20 cellular contexts compared by ENCODE assay signal in genomic region chr5:65967288-65968066, GRCh38. TPM values are rescaled to one million over a fixed set of nuclear protein-coding genes. Genes with fewer than 3 reads are reported as not detected.
DNase-seq lines count a peak whose midpoint lies in the region; ATAC-seq and TF ChIP-seq lines count a peak whose summit lies in the region.
"Had no signal": no experiment of that assay in that cellular context is flagged by ENCODE, and none has a peak within 500 bp of the region (broad histone marks: within the 10 kb centered on the region; RNA-seq: fewer than 3 reads in every experiment).

No MANE protein-coding gene starts in this region.

- DNase-seq in Right ventricle myocardium superior (no peak), left cardiac atrium (no peak), IMR-90 (peak; percentile 19), erythroblast (lab: John Stamatoyannopoulos, UW) (peak; percentile 75 to 94), progenitor cell of endocrine pancreas (ENCODE audit: low spot score, unreplicated experiment) (no peak), NCI-H526 (lab: John Stamatoyannopoulos, UW) (no peak), NCI-H128 (lab: John Stamatoyannopoulos, UW; ENCODE audit: unreplicated experiment) (no peak)
- DNase-seq: activated CD4-positive, alpha-beta T cell treated with anti-CD3 and anti-CD28 coated beads, Interleukin-2, amount 50 U/mL, for 4 hours; anterior cingulate cortex; GF-D8; KBM-7; NCI-H69; pancreas; PC-9; SK-N-SH; stimulated activated CD4-positive, alpha-beta T cell treated with anti-CD3 and anti-CD28 coated beads, Interleukin-4, amount 100 ng/mL, for 1 hour had no signal

- H2BK120ac ChIP-seq in IMR-90 (ENCODE audit: low read depth, low read length): no peak overlapping the region

- H3K9me3 ChIP-seq in IMR-90 (ENCODE audit: control insufficient read depth, insufficient read depth, low read length): no peaks in the 10 kb centered on the region
- H3K9me3 ChIP-seq: gastroesophageal sphincter, pancreas, SK-N-SH, suprapubic skin had no signal

- no peak for TF ChIP-seq RAD21 in IMR-90 (IDR thresholded peaks at IDR 0.05; ENCODE audit: low read length)

- CTCF ChIA-PET in IMR-90 (lab: Yijun Ruan, JAX): interaction anchor here (0.6 kb wide), 1 partner anchor 11 kb away, joined by 3 read pairs; no protein-coding TSS in a partner anchor

- no peak overlapping the region for H3K4me3 Mint-ChIP-seq in progenitor cell of endocrine pancreas (ENCODE audit: low read depth)

- dilution Hi-C loops in IMR-90 (cut with HindIII; ENCODE audit: low sequenced_read_pairs, unreplicated experiment): no loop called here

- H3K4me1 Mint-ChIP-seq in progenitor cell of endocrine pancreas (ENCODE audit: low read depth): peaks cover 15% of the 10 kb centered on the region

- BruUV-seq in IMR-90 (replicated peaks; lab: Mats Ljungman, UMichigan): no TSS peak

- H2AK5ac ChIP-seq in IMR-90 (ENCODE audit: low read depth, low read length): no peak overlapping the region

- 0 out of 2 replicates have a peak overlapping the region, but pooled peaks have one; percentile 18 for H3K23ac ChIP-seq in IMR-90 (ENCODE audit: low read depth, low read length)

- H4K91ac ChIP-seq in IMR-90 (ENCODE audit: insufficient read depth, low read depth, low read length): no peak overlapping the region

- intact Hi-C loops in Right ventricle myocardium superior (cut with DNase I): no loop called here
- intact Hi-C loops in left cardiac atrium (cut with DNase I): no loop called here
- intact Hi-C loops in IMR-90 (cut with micrococcal nuclease): no loop called here

- 0 out of 2 replicates have a peak, but pooled peaks cover 2% of the 10 kb centered on the region for H3K36me3 ChIP-seq in IMR-90 (ENCODE audit: control insufficient read depth, insufficient read depth, low read length)
- H3K36me3 ChIP-seq: gastroesophageal sphincter, pancreas, suprapubic skin had no signal

- H3K9me1 ChIP-seq in IMR-90 (ENCODE audit: insufficient read depth, low read length): peaks cover 14% of the 10 kb centered on the region

- no peak overlapping the region for H3K4me2 ChIP-seq in IMR-90 (ENCODE audit: low read depth, low read length)
- H3K4me2 ChIP-seq: PC-9, SK-N-SH had no signal

- TF ChIP-seq POLR2A in IMR-90 (IDR thresholded peaks at IDR 0.05; ENCODE audit: low read depth, low read length): no peak
- TF ChIP-seq POLR2A in erythroblast (IDR thresholded peaks at IDR 0.05; ENCODE audit: low read length): peak; percentile 50

- H3K79me1 ChIP-seq in IMR-90 (ENCODE audit: low read depth in 1 of 2, low read length in 2 of 2): peaks cover 11 to 74% of the 10 kb centered on the region in 2 experiments; a peak in 3 of 4 replicates

- no peak for TF ChIP-seq CTCF in IMR-90 (conservative IDR thresholded peaks at IDR 0.05; ENCODE audit: low read depth, low read length)
- TF ChIP-seq CTCF in progenitor cell of endocrine pancreas (IDR thresholded peaks at IDR 0.05; ENCODE audit: unreplicated experiment): no peak

- no peak overlapping the region for H2AK9ac ChIP-seq in IMR-90 (replicated peaks; ENCODE audit: low read depth, low read length, poor library complexity)

- peak overlapping the region; percentile 15 for H3K27ac Mint-ChIP-seq in progenitor cell of endocrine pancreas

- H3K4ac ChIP-seq in IMR-90 (ENCODE audit: low read depth, low read length): no peak overlapping the region

- H3K36me3 Mint-ChIP-seq in progenitor cell of endocrine pancreas (ENCODE audit: insufficient read depth): peaks cover 16% of the 10 kb centered on the region

- no peak overlapping the region for H3K56ac ChIP-seq in IMR-90 (ENCODE audit: extremely low read depth, insufficient read depth, low read length)

- H2BK20ac ChIP-seq in IMR-90 (ENCODE audit: low read depth, low read length): no peak overlapping the region

- in situ Hi-C loops in IMR-90 (cut with MboI; ENCODE audit: low sequenced_read_pairs): no loop called here

- H2BK15ac ChIP-seq in IMR-90 (ENCODE audit: low read depth, low read length): no peak overlapping the region

- 100% methylated on average over 1 of the region's 7 CpGs; no CpG with 5 or more reads in 1 of the 2 experiments for WGBS in IMR-90 (ENCODE audit: extremely low coverage in 2 of 2, insufficient read length in 1 of 2), 2 experiments

- H2BK5ac ChIP-seq in IMR-90 (ENCODE audit: low read depth, low read length, poor library complexity, severe bottlenecking): peak overlapping the region; percentile 11

- ATAC-seq in Right ventricle myocardium superior (ENCODE audit: poor library complexity): peak; percentile 23
- ATAC-seq in left cardiac atrium: no peak
- peak; percentile 41; the same call in 1 of the 2 replicates for ATAC-seq in IMR-90 (ENCODE audit: low read depth)
- ATAC-seq in GM18870 (IDR thresholded peaks at IDR 0.05; ENCODE audit: unreplicated experiment): no peak
- ATAC-seq: gastroesophageal sphincter had no signal

- no peak overlapping the region for H2AFZ ChIP-seq in IMR-90 (replicated peaks; ENCODE audit: low read length, poor library complexity)
- H2AFZ ChIP-seq: PC-9 had no signal

- H3K27me3 ChIP-seq in IMR-90 (ENCODE audit: control insufficient read depth, insufficient read depth, low read length): no peaks in the 10 kb centered on the region
- H3K27me3 ChIP-seq: gastroesophageal sphincter, pancreas, suprapubic skin had no signal

- no peak overlapping the region for H3K14ac ChIP-seq in IMR-90 (replicated peaks; ENCODE audit: low read depth, low read length)

- no peak overlapping the region for H4K5ac ChIP-seq in IMR-90 (ENCODE audit: low read depth, low read length)

- peaks cover 13% of the 10 kb centered on the region for H3K4me1 ChIP-seq in IMR-90 (ENCODE audit: control insufficient read depth, insufficient read depth, low read length)

- H3K27ac ChIP-seq in IMR-90 (ENCODE audit: insufficient read depth, low read length): peak overlapping the region; percentile 40; the same call in 1 of the 2 replicates
- H3K27ac ChIP-seq: gastroesophageal sphincter, pancreas, PC-9, skin epidermis, suprapubic skin had no signal

- peaks cover 89% of the 10 kb centered on the region for H4K20me1 ChIP-seq in IMR-90 (ENCODE audit: insufficient read depth, low read length)

- POLR2A ChIA-PET in IMR-90 (lab: Charles Lee; ENCODE audit: unreplicated experiment): no interaction called here

- H3K9me3 Mint-ChIP-seq in progenitor cell of endocrine pancreas (ENCODE audit: low read depth): peaks cover 2% of the 10 kb centered on the region

- H3K18ac ChIP-seq in IMR-90 (ENCODE audit: low read depth, low read length): no peak overlapping the region

- H4K8ac ChIP-seq in IMR-90 (ENCODE audit: low read depth in 2 of 2, low read length in 2 of 2): no peak overlapping the region

- H3K4me3 ChIP-seq in IMR-90 (ENCODE audit: insufficient read depth, low read depth, low read length): no peak overlapping the region
- H3K4me3 ChIP-seq: gastroesophageal sphincter, pancreas, PC-9, skin epidermis, suprapubic skin had no signal

- H3K9ac ChIP-seq in IMR-90 (ENCODE audit: low read depth, low read length): no peak overlapping the region
- H3K9ac ChIP-seq: SK-N-SH had no signal

- no peaks in the 10 kb centered on the region for H3K27me3 Mint-ChIP-seq in progenitor cell of endocrine pancreas

TF ChIP-seq in IMR-90, 13 proteins besides CTCF, POLR2A, EP300 and RAD21:
- no peak for TF ChIP-seq MXI1 (IDR thresholded peaks at IDR 0.05; ENCODE audit: borderline replicate concordance, low read depth, low read length)
- no peak for TF ChIP-seq NFE2L2 (IDR thresholded peaks at IDR 0.05; ENCODE audit: low read depth, low read length)
- TF ChIP-seq, protein P1, sequence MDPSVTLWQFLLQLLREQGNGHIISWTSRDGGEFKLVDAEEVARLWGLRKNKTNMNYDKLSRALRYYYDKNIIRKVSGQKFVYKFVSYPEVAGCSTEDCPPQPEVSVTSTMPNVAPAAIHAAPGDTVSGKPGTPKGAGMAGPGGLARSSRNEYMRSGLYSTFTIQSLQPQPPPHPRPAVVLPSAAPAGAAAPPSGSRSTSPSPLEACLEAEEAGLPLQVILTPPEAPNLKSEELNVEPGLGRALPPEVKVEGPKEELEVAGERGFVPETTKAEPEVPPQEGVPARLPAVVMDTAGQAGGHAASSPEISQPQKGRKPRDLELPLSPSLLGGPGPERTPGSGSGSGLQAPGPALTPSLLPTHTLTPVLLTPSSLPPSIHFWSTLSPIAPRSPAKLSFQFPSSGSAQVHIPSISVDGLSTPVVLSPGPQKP (IDR thresholded peaks at IDR 0.05; ENCODE audit: borderline replicate concordance, low read depth, low read length): no peak
- TF ChIP-seq BHLHE40 (IDR thresholded peaks at IDR 0.05; ENCODE audit: low read depth, low read length): no peak
- no peak for TF ChIP-seq RCOR1 (IDR thresholded peaks at IDR 0.05; ENCODE audit: insufficient replicate concordance, low read length)
- TF ChIP-seq MAZ (IDR thresholded peaks at IDR 0.05; ENCODE audit: borderline replicate concordance, low read depth, low read length): no peak
- TF ChIP-seq FOS (IDR thresholded peaks at IDR 0.05; ENCODE audit: low read depth, low read length): no peak
- TF ChIP-seq CHD1 (IDR thresholded peaks at IDR 0.05; ENCODE audit: low read depth, low read length): no peak
- no peak for TF ChIP-seq SMC3 (IDR thresholded peaks at IDR 0.05; ENCODE audit: low read depth, low read length)
- no peak; the same call in 1 of the 2 replicates for TF ChIP-seq CEBPB (IDR thresholded peaks at IDR 0.05; ENCODE audit: low read depth, low read length)
- no peak for TF ChIP-seq RFX5 (IDR thresholded peaks at IDR 0.05; ENCODE audit: low read depth, low read length)
- no peak for TF ChIP-seq MAFK (IDR thresholded peaks at IDR 0.05; ENCODE audit: low read depth, low read length)
- TF ChIP-seq, protein P2, sequence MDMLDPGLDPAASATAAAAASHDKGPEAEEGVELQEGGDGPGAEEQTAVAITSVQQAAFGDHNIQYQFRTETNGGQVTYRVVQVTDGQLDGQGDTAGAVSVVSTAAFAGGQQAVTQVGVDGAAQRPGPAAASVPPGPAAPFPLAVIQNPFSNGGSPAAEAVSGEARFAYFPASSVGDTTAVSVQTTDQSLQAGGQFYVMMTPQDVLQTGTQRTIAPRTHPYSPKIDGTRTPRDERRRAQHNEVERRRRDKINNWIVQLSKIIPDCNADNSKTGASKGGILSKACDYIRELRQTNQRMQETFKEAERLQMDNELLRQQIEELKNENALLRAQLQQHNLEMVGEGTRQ (IDR thresholded peaks at IDR 0.05; ENCODE audit: low read depth, low read length): no peak
TF ChIP-seq in IMR-90: peak in this region for 0.

RNA-seq across cellular contexts. Expression of gene ERBIN, which starts 41.1 kb away (rescaled TPM):
- 34.1 TPM for total RNA-seq in Right ventricle myocardium superior
- total RNA-seq in left cardiac atrium: 10 to 100 TPM; 39.9 to 40.2 TPM
- 70.1 and 107 TPM in 2 replicates for total RNA-seq in IMR-90 (2012; rRNA removed)
- polyA plus RNA-seq in IMR-90 (2012; rRNA removed): 23.5 and 25.8 TPM in 2 replicates
- polyA plus RNA-seq in IMR-90 (2012; cell fraction: cytosol; rRNA removed): 2.3 and 2.5 TPM in 2 replicates
- 2.7 and 29.1 TPM in 2 replicates for polyA plus RNA-seq in IMR-90 (2012; cell fraction: nucleus; rRNA removed; ENCODE audit: low replicate concordance)
- total RNA-seq in progenitor cell of endocrine pancreas: 77.4 and 84.6 TPM in 2 replicates

Comparison
In these comparisons a context has a peak if more than half of its experiments do, and no peak if none do; other contexts are left out.
1. ATAC-seq: peak in Right ventricle myocardium superior (single experiment) and IMR-90 (single experiment); none in left cardiac atrium (0 of 2) and GM18870 (single experiment).
2. DNase-seq: peak in IMR-90 (single experiment) and erythroblast (2 of 2); none in Right ventricle myocardium superior (single experiment), left cardiac atrium (single experiment), progenitor cell of endocrine pancreas (single experiment), NCI-H526 (0 of 2) and NCI-H128 (single experiment).